Comparison of ENCODE assay signal across 24 cellular contexts in the genomic region with DNA sequence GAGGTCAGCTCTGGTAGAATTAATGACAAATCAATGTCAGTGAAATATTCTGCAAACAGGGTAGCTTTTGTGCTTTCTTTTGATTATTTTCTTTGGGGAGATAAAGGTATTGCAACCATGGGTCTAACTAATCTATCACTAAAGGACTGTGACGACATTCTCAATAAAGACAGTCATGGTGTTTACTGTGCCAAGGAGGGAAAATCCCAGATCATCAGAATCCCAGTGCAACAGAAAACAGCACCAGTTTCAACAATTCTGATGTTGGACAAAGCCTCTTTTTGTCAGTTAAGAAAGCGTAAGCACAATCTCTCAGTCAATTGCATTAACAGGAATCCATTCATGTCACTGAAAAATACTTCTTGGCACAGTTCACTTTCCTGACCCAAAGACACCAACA. TPM values are rescaled to one million over a fixed set of nuclear protein-coding genes. Genes with fewer than 3 reads are reported as not detected.
A peak's percentile ranks its signal among the peaks of the same experiment; 100 is the strongest.
DNase-seq lines count a peak whose midpoint lies in the region; ATAC-seq, FAIRE-seq and TF ChIP-seq lines count a peak whose summit lies in the region.
"Had no signal": no experiment of that assay in that cellular context is flagged by ENCODE, and none has a peak within 500 bp of the region (broad histone marks: within the 10 kb centered on the region; RNA-seq: fewer than 3 reads in every experiment).

No MANE protein-coding gene starts in this region.

- no peak for ATAC-seq in heart left ventricle
- no peak for ATAC-seq in gastroesophageal sphincter
- ATAC-seq in pancreas = peak in 3 of 4 donors; percentile 49 to 81 (median 57)
- ATAC-seq in upper lobe of left lung (ENCODE audit: low FRiP score in 2 of 2) = no peak
- ATAC-seq in activated CD8-positive, alpha-beta T cell treated with anti-CD3 and anti-CD28 coated beads, Interleukin-2, amount 10 ng/mL, durations not matched to agents 7 days and 5 days = no peak
- ATAC-seq: foreskin keratinocyte; natural killer cell treated with Interleukin-12 subunit alpha and Interleukin-12 subunit beta and Interleukin-15 and Interleukin-18, amount 100 ng/mL, for 72 hours had no signal

- POLR2A ChIA-PET in activated CD8-positive, alpha-beta T cell treated with anti-CD3 and anti-CD28 coated beads, Interleukin-2, amount 10 ng/mL, durations not matched to agents 7 days and 5 days (lab: Charles Lee) = no interaction called here

- H3K9me3 ChIP-seq in heart left ventricle = no peaks in the 10 kb centered on the region
- H3K9me3 ChIP-seq in right atrium auricular region = no peaks in the 10 kb centered on the region
- H3K9me3 ChIP-seq in gastroesophageal sphincter = no peaks in the 10 kb centered on the region
- H3K9me3 ChIP-seq in pancreas = no peaks in the 10 kb centered on the region
- no peaks in the 10 kb centered on the region for H3K9me3 ChIP-seq in upper lobe of left lung
- no peaks in the 10 kb centered on the region for H3K9me3 ChIP-seq in uterus
- H3K9me3 ChIP-seq: tibial artery had no signal

- TF ChIP-seq EP300 in gastroesophageal sphincter (IDR thresholded peaks at IDR 0.05) = no peak
- TF ChIP-seq EP300 in upper lobe of left lung (IDR thresholded peaks at IDR 0.05) = no peak

- peak overlapping the region in 11 of 12 donors; percentile 5 to 89 (median 45) for H3K27ac ChIP-seq in heart left ventricle
- H3K27ac ChIP-seq in right atrium auricular region = peak overlapping the region in 1 of 2 donors; percentile 22
- peak overlapping the region in 3 of 4 donors; percentile 21 to 43 (median 24) for H3K27ac ChIP-seq in gastroesophageal sphincter
- peak overlapping the region in 3 of 4 donors; percentile 47 to 59 (median 52) for H3K27ac ChIP-seq in pancreas
- peak overlapping the region; percentile 39 to 72 (median 65) for H3K27ac ChIP-seq in upper lobe of left lung
- H3K27ac ChIP-seq in uterus = no peak overlapping the region
- H3K27ac ChIP-seq: 22Rv1, foreskin keratinocyte, tibial artery had no signal

- 43 to 65% (median 51%) methylated on average over 2 of the region's 2 CpGs for WGBS in heart left ventricle, 4 donors
- WGBS in gastroesophageal sphincter (ENCODE audit: low coverage in 1 of 2), 2 donors = 80% methylated on average over 2 of the region's 2 CpGs; no CpG with 5 or more reads in 1 of the 2 donors
- WGBS in pancreas, 2 donors = 62 to 71% methylated on average over 2 of the region's 2 CpGs
- 59 to 72% methylated on average over 2 of the region's 2 CpGs for WGBS in upper lobe of left lung, 2 donors

- H3K4me3 Mint-ChIP-seq in activated CD8-positive, alpha-beta T cell treated with anti-CD3 and anti-CD28 coated beads, Interleukin-2, amount 10 ng/mL, durations not matched to agents 7 days and 5 days = no peak overlapping the region
- H3K4me3 Mint-ChIP-seq: activated CD4-positive, alpha-beta T cell treated with anti-CD3 and anti-CD28 coated beads, Interleukin-2, amount 10 ng/mL, durations not matched to agents 24 days and 14 days; activated naive CD8-positive, alpha-beta T cell; CD4-positive, CD25-positive, alpha-beta regulatory T cell; natural killer cell treated with Interleukin-12 subunit alpha and Interleukin-12 subunit beta and Interleukin-15 and Interleukin-18, amount 100 ng/mL, for 72 hours had no signal

- no peak for DNase-seq in heart left ventricle
- DNase-seq in right atrium auricular region (ENCODE audit: low spot score) = no peak
- DNase-seq in pancreas = no peak
- DNase-seq in upper lobe of left lung = no peak
- DNase-seq in T-helper 2 cell = no peak
- DNase-seq in uterus = no peak
- DNase-seq in activated CD8-positive, alpha-beta T cell treated with anti-CD3 and anti-CD28 coated beads, Interleukin-2, amount 10 ng/mL, durations not matched to agents 7 days and 5 days = no peak
- DNase-seq: activated CD4-positive, alpha-beta T cell treated with anti-CD3 and anti-CD28 coated beads, Interleukin-2, amount 10 ng/mL, durations not matched to agents 24 days and 14 days; activated T-cell treated with anti-CD3 and anti-CD28 coated beads, Interleukin-2, amount 50 U/mL, for 1 hour; CD4-positive, CD25-positive, alpha-beta regulatory T cell; effector memory CD4-positive, alpha-beta T cell; foreskin keratinocyte; NCI-H1105 treated with DMSO at 0.1 percent for 48 hours; NCI-H774; stimulated activated CD4-positive, alpha-beta T cell treated with anti-CD3 and anti-CD28 coated beads, Interleukin-4, amount 100 ng/mL, for 24 hours; stimulated activated CD8-positive, alpha-beta memory T cell treated with anti-CD3 and anti-CD28 coated beads, Interleukin-4, amount 100 ng/mL, for 48 hours had no signal

- H3K27me3 Mint-ChIP-seq in activated CD8-positive, alpha-beta T cell treated with anti-CD3 and anti-CD28 coated beads, Interleukin-2, amount 10 ng/mL, durations not matched to agents 7 days and 5 days (ENCODE audit: low read depth) = no peaks in the 10 kb centered on the region
- H3K27me3 Mint-ChIP-seq: activated CD4-positive, alpha-beta T cell treated with anti-CD3 and anti-CD28 coated beads, Interleukin-2, amount 10 ng/mL, durations not matched to agents 24 days and 14 days; activated naive CD8-positive, alpha-beta T cell; CD4-positive, CD25-positive, alpha-beta regulatory T cell; natural killer cell treated with Interleukin-12 subunit alpha and Interleukin-12 subunit beta and Interleukin-15 and Interleukin-18, amount 100 ng/mL, for 72 hours had no signal

- H3K4me1 ChIP-seq in heart left ventricle (peaks cover 9 to 84% (median 55%) of the 10 kb centered on the region in 12 donors), right atrium auricular region (peaks cover 0 to 41% of the 10 kb centered on the region in 2 donors), gastroesophageal sphincter (peaks cover 0 to 41% (median 3%) of the 10 kb centered on the region in 3 donors), pancreas (peaks cover 0 to 9% (median 0%) of the 10 kb centered on the region in 3 donors), upper lobe of left lung (peaks cover 22 to 39% (median 34%) of the 10 kb centered on the region in 4 donors), uterus (no peaks in the 10 kb centered on the region)
- H3K4me1 ChIP-seq: foreskin keratinocyte had no signal

- TF ChIP-seq POLR2A in heart left ventricle (IDR thresholded peaks at IDR 0.05) = no peak
- no peak for TF ChIP-seq POLR2A in gastroesophageal sphincter (IDR thresholded peaks at IDR 0.05)
- TF ChIP-seq POLR2A in upper lobe of left lung (IDR thresholded peaks at IDR 0.05) = no peak
- no peak for TF ChIP-seq POLR2A in uterus (IDR thresholded peaks at IDR 0.05)

- peaks cover 31% of the 10 kb centered on the region for H3K36me3 Mint-ChIP-seq in activated CD8-positive, alpha-beta T cell treated with anti-CD3 and anti-CD28 coated beads, Interleukin-2, amount 10 ng/mL, durations not matched to agents 7 days and 5 days (ENCODE audit: low read depth)
- H3K36me3 Mint-ChIP-seq: natural killer cell treated with Interleukin-12 subunit alpha and Interleukin-12 subunit beta and Interleukin-15 and Interleukin-18, amount 100 ng/mL, for 72 hours had no signal

- no peak for FAIRE-seq in pancreas (lab: Jason Lieb, UNC)
- FAIRE-seq: bronchial epithelial cell, RCC 7860 had no signal

- H3K9me3 Mint-ChIP-seq in activated CD8-positive, alpha-beta T cell treated with anti-CD3 and anti-CD28 coated beads, Interleukin-2, amount 10 ng/mL, durations not matched to agents 7 days and 5 days (ENCODE audit: insufficient read depth) = no peaks in the 10 kb centered on the region
- H3K9me3 Mint-ChIP-seq: activated CD4-positive, alpha-beta T cell treated with anti-CD3 and anti-CD28 coated beads, Interleukin-2, amount 10 ng/mL, durations not matched to agents 24 days and 14 days; natural killer cell treated with Interleukin-12 subunit alpha and Interleukin-12 subunit beta and Interleukin-15 and Interleukin-18, amount 100 ng/mL, for 72 hours had no signal

- TF ChIP-seq CTCF in heart left ventricle (IDR thresholded peaks at IDR 0.05) (no peak), right atrium auricular region (IDR thresholded peaks at IDR 0.05) (no peak), gastroesophageal sphincter (IDR thresholded peaks at IDR 0.05) (no peak), pancreas (IDR thresholded peaks at IDR 0.05) (no peak), upper lobe of left lung (IDR thresholded peaks at IDR 0.05) (no peak), uterus (IDR thresholded peaks at IDR 0.05) (no peak)

- intact Hi-C loops in heart left ventricle (cut with DNase I) = loop anchor here in 1 of 10 donors (10.0 kb wide), 1 partner anchor 109 kb away; a partner anchor contains a TSS
- intact Hi-C loops in pancreas (cut with DNase I) = no loop called here
- intact Hi-C loops in uterus (cut with DNase I; ENCODE audit: low total_unique reads) = no loop called here

- H3K36me3 ChIP-seq in heart left ventricle (peaks cover 0 to 24% (median 10%) of the 10 kb centered on the region in 9 donors), right atrium auricular region (peaks cover 5% of the 10 kb centered on the region), gastroesophageal sphincter (peaks cover 0 to 40% of the 10 kb centered on the region in 2 donors), pancreas (no peaks in the 10 kb centered on the region), upper lobe of left lung (peaks cover 0 to 13% (median 3%) of the 10 kb centered on the region in 4 donors), uterus (no peaks in the 10 kb centered on the region)

- no peak overlapping the region for H3K27ac Mint-ChIP-seq in activated CD8-positive, alpha-beta T cell treated with anti-CD3 and anti-CD28 coated beads, Interleukin-2, amount 10 ng/mL, durations not matched to agents 7 days and 5 days
- H3K27ac Mint-ChIP-seq: activated naive CD8-positive, alpha-beta T cell; natural killer cell treated with Interleukin-12 subunit alpha and Interleukin-12 subunit beta and Interleukin-15 and Interleukin-18, amount 100 ng/mL, for 72 hours had no signal

- H3K4me1 Mint-ChIP-seq in activated CD8-positive, alpha-beta T cell treated with anti-CD3 and anti-CD28 coated beads, Interleukin-2, amount 10 ng/mL, durations not matched to agents 7 days and 5 days (ENCODE audit: low read depth) = peaks cover 29% of the 10 kb centered on the region

- H3K4me3 ChIP-seq in heart left ventricle = no peak overlapping the region
- H3K4me3 ChIP-seq in right atrium auricular region = no peak overlapping the region
- no peak overlapping the region for H3K4me3 ChIP-seq in gastroesophageal sphincter
- H3K4me3 ChIP-seq in pancreas = no peak overlapping the region
- H3K4me3 ChIP-seq in upper lobe of left lung = no peak overlapping the region
- H3K4me3 ChIP-seq in uterus = no peak overlapping the region
- H3K4me3 ChIP-seq: lung, tibial artery had no signal

- H3K27me3 ChIP-seq in heart left ventricle (no peaks in the 10 kb centered on the region), right atrium auricular region (no peaks in the 10 kb centered on the region), gastroesophageal sphincter (no peaks in the 10 kb centered on the region), pancreas (no peaks in the 10 kb centered on the region), upper lobe of left lung (no peaks in the 10 kb centered on the region), uterus (no peaks in the 10 kb centered on the region)
- H3K27me3 ChIP-seq: foreskin keratinocyte, tibial artery had no signal

- CTCF ChIA-PET in activated CD8-positive, alpha-beta T cell treated with anti-CD3 and anti-CD28 coated beads, Interleukin-2, amount 10 ng/mL, durations not matched to agents 7 days and 5 days (lab: Charles Lee) = no interaction called here

RNA-seq across cellular contexts. Expression of a gene that starts 36.8 kb away (rescaled TPM):
- total RNA-seq in heart left ventricle = 10 to 100 TPM; 18.4 to 37.4 (median 22.6) TPM
- polyA plus RNA-seq in heart left ventricle = 10 to 100 TPM; 36.5 to 50.4 TPM
- total RNA-seq in right atrium auricular region = 10 to 100 TPM; 21.7 to 29.4 TPM
- total RNA-seq in gastroesophageal sphincter = 10 to 100 TPM in 3 of 4 donors, 1 to 10 TPM in 1; 9.7 to 34.7 (median 22.6) TPM
- total RNA-seq in pancreas = 10 to 100 TPM in 1 of 6 donors, 1 to 10 TPM in 5; 5.9 to 12.4 (median 7.1) TPM
- polyA plus RNA-seq in pancreas = 10 to 100 TPM; 29.9 to 35.0 TPM
- total RNA-seq in upper lobe of left lung = 10 to 100 TPM; 12.6 to 42.2 (median 34.9) TPM
- 10 to 100 TPM in 3 of 4 donors, 1 to 10 TPM in 1; 5.2 to 44.3 (median 20.0) TPM for total RNA-seq in uterus
- 10 to 100 TPM; 21.3 to 26.7 TPM for total RNA-seq in activated CD8-positive, alpha-beta T cell treated with anti-CD3 and anti-CD28 coated beads, Interleukin-2, amount 10 ng/mL, durations not matched to agents 7 days and 5 days

RNA-seq across cellular contexts. Expression of a gene that starts 48.9 kb away (rescaled TPM):
- total RNA-seq in heart left ventricle (10 to 100 TPM; 36.4 to 71.5 (median 44.8) TPM), right atrium auricular region (10 to 100 TPM; 29.6 to 37.8 TPM), gastroesophageal sphincter (10 to 100 TPM in 3 of 4 donors, 1 to 10 TPM in 1; 8.1 to 24.5 (median 18.1) TPM), pancreas (10 to 100 TPM; 19.0 to 38.7 (median 25.8) TPM), upper lobe of left lung (10 to 100 TPM; 19.9 to 91.5 (median 58.9) TPM), uterus (10 to 100 TPM in 2 of 4 donors, 1 to 10 TPM in 1, under 1 TPM in 1; 0.51 to 24.4 (median 13.5) TPM)
- polyA plus RNA-seq in heart left ventricle (10 to 100 TPM; 23.0 to 76.1 TPM), pancreas (10 to 100 TPM; 17.0 to 19.7 TPM)
- total RNA-seq in activated CD8-positive, alpha-beta T cell treated with anti-CD3 and anti-CD28 coated beads, Interleukin-2, amount 10 ng/mL, durations not matched to agents 7 days and 5 days = 100 to 1,000 TPM; 300 to 308 TPM

Comparison
In these comparisons a context has a peak if more than half of its experiments do, and no peak if none do; other contexts are left out.
1. ATAC-seq: peak in pancreas (3 of 4); none in heart left ventricle (0 of 4), gastroesophageal sphincter (single experiment), upper lobe of left lung (0 of 2) and activated CD8-positive, alpha-beta T cell treated with anti-CD3 and anti-CD28 coated beads, Interleukin-2, amount 10 ng/mL, durations not matched to agents 7 days and 5 days (single experiment).
2. H3K27ac ChIP-seq: peak in heart left ventricle (11 of 12), gastroesophageal sphincter (3 of 4), pancreas (3 of 4) and upper lobe of left lung (4 of 4); none in uterus (0 of 2).